25 cellular contexts compared by ENCODE assay signal in genomic region chr22:35386670-35387288, GRCh38.
"Had no signal": no experiment of that assay in that cellular context is flagged by ENCODE, and none has a peak within 500 bp of the region (broad histone marks: within the 10 kb centered on the region; RNA-seq: fewer than 3 reads in every experiment).

No MANE protein-coding gene starts in this region.

- FAIRE-seq: bronchial epithelial cell, endometrium, frontal cortex had no signal

- H3K27ac Mint-ChIP-seq: activated CD8-positive, alpha-beta T cell treated with anti-CD3 and anti-CD28 coated beads for 36 hours; activated naive CD4-positive, alpha-beta T cell treated with anti-CD3 and anti-CD28 coated beads, Interleukin-2, amount 50 U/mL, for 72 hours; nephron progenitor cell; stimulated activated naive B cell treated with anti-CD40 and anti-IgM and Interleukin-4, amounts not matched to agents 10 μg/mL and 1 μg/mL and 100 μg/mL, for 72 hours; WTC11 had no signal

- H3K4me3 ChIP-seq: right atrium auricular region, skin epidermis, tibial nerve had no signal

- H3K36me3 Mint-ChIP-seq: activated naive CD4-positive, alpha-beta T cell treated with anti-CD3 and anti-CD28 coated beads, Interleukin-2, amount 50 U/mL, for 72 hours had no signal

- DNase-seq: activated CD4-positive, alpha-beta T cell treated with anti-CD3 and anti-CD28 coated beads, Interleukin-2, amount 50 U/mL, for 1 hour; activated CD8-positive, alpha-beta T cell treated with anti-CD3 and anti-CD28 coated beads for 36 hours; activated naive CD4-positive, alpha-beta T cell; activated T-cell treated with anti-CD3 and anti-CD28 coated beads, Interleukin-2, amount 50 U/mL, for 48 hours; anterior cingulate cortex; dermis blood vessel endothelial cell; effector CD8-positive, alpha-beta T cell; left ventricle myocardium superior; nephron progenitor cell; nucleus accumbens; stimulated activated CD4-positive, alpha-beta T cell treated with anti-CD3 and anti-CD28 coated beads, Interleukin-1b, Interleukin-23, amount 100 ng/mL, for 48 hours; stimulated activated CD4-positive, alpha-beta T cell treated with anti-CD3 and anti-CD28 coated beads, Interleukin-4, amount 100 ng/mL, for 4 hours; stimulated activated CD8-positive, alpha-beta memory T cell treated with anti-CD3 and anti-CD28 coated beads, Interleukin-4, amount 100 ng/mL, for 48 hours; stimulated activated naive B cell treated with anti-CD40 and anti-IgM and Interleukin-4, amounts not matched to agents 10 μg/mL and 1 μg/mL and 100 μg/mL, for 72 hours; T-helper 2 cell had no signal

- H3K4me3 Mint-ChIP-seq: activated CD8-positive, alpha-beta T cell treated with anti-CD3 and anti-CD28 coated beads for 36 hours; central memory CD8-positive, alpha-beta T cell; nephron progenitor cell; stimulated activated naive B cell treated with anti-CD40 and anti-IgM and Interleukin-4, amounts not matched to agents 10 μg/mL and 1 μg/mL and 100 μg/mL, for 72 hours; WTC11 had no signal

- H3K27ac ChIP-seq: epithelial cell of prostate, right atrium auricular region, tibial nerve had no signal

- H3K27me3 ChIP-seq: right atrium auricular region, tibial nerve had no signal

- H3K9me3 Mint-ChIP-seq: activated CD8-positive, alpha-beta T cell treated with anti-CD3 and anti-CD28 coated beads for 36 hours; activated naive CD4-positive, alpha-beta T cell treated with anti-CD3 and anti-CD28 coated beads, Interleukin-2, amount 50 U/mL, for 72 hours; central memory CD8-positive, alpha-beta T cell; nephron progenitor cell; stimulated activated naive B cell treated with anti-CD40 and anti-IgM and Interleukin-4, amounts not matched to agents 10 μg/mL and 1 μg/mL and 100 μg/mL, for 72 hours; WTC11 had no signal

- ATAC-seq: activated CD8-positive, alpha-beta T cell treated with anti-CD3 and anti-CD28 coated beads for 36 hours; activated naive CD4-positive, alpha-beta T cell treated with anti-CD3 and anti-CD28 coated beads, Interleukin-2, amount 50 U/mL, for 72 hours; left ventricle myocardium superior; stimulated activated naive B cell treated with anti-CD40 and anti-IgM and Interleukin-4, amounts not matched to agents 10 μg/mL and 1 μg/mL and 100 μg/mL, for 72 hours; WTC11 had no signal

- H3K9me3 ChIP-seq: right atrium auricular region, tibial nerve had no signal
